ENCODE assay signal across 2 cellular contexts in genomic region chr19:1401138-1401888, GRCh38.
TF ChIP-seq lines count a peak whose summit lies in the region.

Gene GAMT, minus strand, starts transcription at chr19:1401542. Its CDS starts 66 bp downstream, at chr19:1401476.

TF ChIP-seq in GM23338, 12 proteins besides CTCF, POLR2A, EP300 and RAD21:
- no peak for TF ChIP-seq ETS1 (IDR thresholded peaks at IDR 0.05)
- no peak for TF ChIP-seq ZNF331 (CRISPR knock-in tag; IDR thresholded peaks at IDR 0.05; ENCODE audit: low read depth)
- peak; percentile 67 for TF ChIP-seq POLR2AphosphoS5 (IDR thresholded peaks at IDR 0.05; ENCODE audit: low read depth)

TF ChIP-seq in K562, 482 proteins besides CTCF, POLR2A, EP300 and RAD21 (continues in another document):
- peak; percentile 59 for TF ChIP-seq CTCFL (IDR thresholded peaks at IDR 0.05; ENCODE audit: borderline replicate concordance, insufficient read depth, low read depth, low read length, poor library complexity, severe bottlenecking)
- no peak for TF ChIP-seq HMBOX1 (IDR thresholded peaks at IDR 0.05)
- TF ChIP-seq ZBTB7A (IDR thresholded peaks at IDR 0.05; ENCODE audit: borderline replicate concordance, control insufficient read depth, low read depth, low read length), result peak; percentile 99
- TF ChIP-seq MTA3 (IDR thresholded peaks at IDR 0.05; ENCODE audit: borderline replicate concordance), result peak; percentile 48; the same call in 1 of the 2 replicates
- TF ChIP-seq ZNF212 (CRISPR knock-in tag; IDR thresholded peaks at IDR 0.05), result no peak
- TF ChIP-seq HDAC6 (IDR thresholded peaks at IDR 0.05; ENCODE audit: low read depth, low read length), result no peak
- no peak for TF ChIP-seq PHF21A (IDR thresholded peaks at IDR 0.05; ENCODE audit: borderline replicate concordance, low read depth)
- TF ChIP-seq ZBTB34 (CRISPR knock-in tag; IDR thresholded peaks at IDR 0.05), result no peak
- peak; percentile 68 for TF ChIP-seq CCNT2 (IDR thresholded peaks at IDR 0.05; ENCODE audit: borderline replicate concordance, extremely low read depth, insufficient read length, low read depth, low read length)
- no peak for TF ChIP-seq TAF1 (IDR thresholded peaks at IDR 0.05; ENCODE audit: control insufficient read depth, extremely low read depth, insufficient read depth, low read length, severe bottlenecking)
- no peak for TF ChIP-seq MCM5 (IDR thresholded peaks at IDR 0.05; ENCODE audit: low read depth)
- TF ChIP-seq JUN (IDR thresholded peaks at IDR 0.05; ENCODE audit: borderline replicate concordance, low read depth, low read length), result no peak
- 0 out of 2 replicates have a peak, but pooled peaks have one; percentile 50 for TF ChIP-seq JUN (CRISPR knock-in tag; IDR thresholded peaks at IDR 0.05; ENCODE audit: borderline replicate concordance)
- 0 out of 2 replicates have a peak, but pooled peaks have one; percentile 9 for TF ChIP-seq KLF13 (tag; IDR thresholded peaks at IDR 0.05; ENCODE audit: borderline replicate concordance, low read depth)
- no peak for TF ChIP-seq CC2D1A (IDR thresholded peaks at IDR 0.05)
- TF ChIP-seq HNRNPK (IDR thresholded peaks at IDR 0.05; ENCODE audit: low read depth, low read length, poor library complexity, severe bottlenecking), result no peak
- 0 out of 2 replicates have a peak, but pooled peaks have one; percentile 12 for TF ChIP-seq MAX (CRISPR knock-in tag; IDR thresholded peaks at IDR 0.05)
- TF ChIP-seq ZNF282 (CRISPR knock-in tag; IDR thresholded peaks at IDR 0.05), result no peak
- TF ChIP-seq GTF3C2 (IDR thresholded peaks at IDR 0.05; ENCODE audit: borderline replicate concordance, extremely low read depth, insufficient read length), result peak; percentile 13
- TF ChIP-seq NR2C2 (CRISPR knock-in tag; IDR thresholded peaks at IDR 0.05), result no peak
- TF ChIP-seq NR2C2 (tag; IDR thresholded peaks at IDR 0.05), result peak; percentile 26; the same call in 1 of the 2 replicates
- no peak for TF ChIP-seq ADNP (tag; IDR thresholded peaks at IDR 0.05)
- TF ChIP-seq E2F3 (CRISPR knock-in tag; IDR thresholded peaks at IDR 0.05), result peak; percentile 81
- peak; percentile 66 for TF ChIP-seq POLR2G (IDR thresholded peaks at IDR 0.05; ENCODE audit: low read depth, low read length)
- 0 out of 2 replicates have a peak, but pooled peaks have one; percentile 42 for TF ChIP-seq ELF2 (CRISPR knock-in tag; IDR thresholded peaks at IDR 0.05)
- TF ChIP-seq KLF1 (tag; IDR thresholded peaks at IDR 0.05), result no peak
- peak; percentile 32; the same call in 1 of the 2 replicates for TF ChIP-seq RBFOX2 (IDR thresholded peaks at IDR 0.05; ENCODE audit: low read depth, low read length)
- TF ChIP-seq ARID4B (CRISPR knock-in tag; IDR thresholded peaks at IDR 0.05), result peak; percentile 50; the same call in 1 of the 2 replicates
- TF ChIP-seq SAFB (IDR thresholded peaks at IDR 0.05; ENCODE audit: borderline replicate concordance, low read depth, low read length), result peak; percentile 74
- TF ChIP-seq GATAD2B (IDR thresholded peaks at IDR 0.05; ENCODE audit: borderline replicate concordance), result peak; percentile 95
- TF ChIP-seq HMG20A (CRISPR knock-in tag; conservative IDR thresholded peaks at IDR 0.05), result no peak
- TF ChIP-seq ZNF75A (CRISPR knock-in tag; IDR thresholded peaks at IDR 0.05), result no peak
- TF ChIP-seq ARNT (IDR thresholded peaks at IDR 0.05), result no peak
- TF ChIP-seq VEZF1 (CRISPR knock-in tag; IDR thresholded peaks at IDR 0.05), result peak; percentile 58
- TF ChIP-seq MEIS2 (IDR thresholded peaks at IDR 0.05; ENCODE audit: partially characterized antibody), result peak; percentile 82
- TF ChIP-seq TBP (optimal IDR thresholded peaks at IDR 0.05; ENCODE audit: low read depth, low read length), result peak; percentile 28
- TF ChIP-seq GMEB1 (CRISPR knock-in tag; IDR thresholded peaks at IDR 0.05), result peak; percentile 37
- TF ChIP-seq CHD2 (IDR thresholded peaks at IDR 0.05; ENCODE audit: low read depth, low read length), result peak; percentile 70; the same call in 1 of the 2 replicates
- peak; percentile 76 for TF ChIP-seq CXXC5 (CRISPR knock-in tag; IDR thresholded peaks at IDR 0.05)
- peak; percentile 68 for TF ChIP-seq L3MBTL2 (IDR thresholded peaks at IDR 0.05)
- peak; percentile 60 to 69; a peak in 3 of 4 replicates for TF ChIP-seq NRF1 (conservative IDR thresholded peaks at IDR 0.05 in 1 of 2, IDR thresholded peaks at IDR 0.05 in 1 of 2)
- TF ChIP-seq U2AF1 (optimal IDR thresholded peaks at IDR 0.05; ENCODE audit: low read depth, low read length), result no peak
- TF ChIP-seq ZNF740 (CRISPR knock-in tag; IDR thresholded peaks at IDR 0.05), result 0 out of 2 replicates have a peak, but pooled peaks have one; percentile 14
- no peak for TF ChIP-seq ZNF740 (tag; IDR thresholded peaks at IDR 0.05)
- TF ChIP-seq E2F6 (IDR thresholded peaks at IDR 0.05; ENCODE audit: borderline replicate concordance in 1 of 2, extremely low read depth in 1 of 2, insufficient read depth in 1 of 2, insufficient read length in 1 of 2, low read depth in 1 of 2, low read length in 1 of 2, poor library complexity in 1 of 2, severe bottlenecking in 1 of 2), result peak; percentile 52 to 60
- TF ChIP-seq SOX6 (IDR thresholded peaks at IDR 0.05), result no peak
- TF ChIP-seq NONO (IDR thresholded peaks at IDR 0.05; ENCODE audit: low read depth in 2 of 2, low read length in 1 of 2), result peak in 1 of 2 experiments; percentile 64; a peak in 1 of 4 replicates
- 0 out of 2 replicates have a peak, but pooled peaks have one; percentile 22 for TF ChIP-seq GATAD2A (IDR thresholded peaks at IDR 0.05)
